In the genomic region with DNA sequence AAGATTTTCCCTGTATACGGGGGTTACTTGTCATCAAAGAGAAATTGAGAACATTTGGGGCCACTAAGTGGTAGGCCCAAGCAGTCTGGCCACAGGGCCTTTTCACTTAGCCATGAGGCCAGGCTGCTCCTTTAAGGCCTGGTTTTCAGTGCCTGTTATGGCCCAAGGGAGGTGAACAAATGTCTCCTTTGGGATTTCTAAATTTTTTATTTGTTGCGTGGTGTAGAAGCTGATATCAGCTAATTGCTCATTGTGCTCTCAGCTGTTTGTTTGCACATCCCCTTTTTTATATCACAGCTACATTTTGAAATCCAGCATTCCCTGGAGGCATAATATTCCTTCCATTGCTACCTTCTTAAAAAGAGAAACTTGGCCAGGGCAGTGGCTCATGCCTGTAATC, we compare ENCODE assay signal across 22 cellular contexts. TPM values are rescaled to one million over a fixed set of nuclear protein-coding genes. Genes with fewer than 3 reads are reported as not detected.
A peak's percentile ranks its signal among the peaks of the same experiment; 100 is the strongest.
DNase-seq lines count a peak whose midpoint lies in the region; ATAC-seq and TF ChIP-seq lines count a peak whose summit lies in the region.
"Had no signal": no experiment of that assay in that cellular context is flagged by ENCODE, and none has a peak within 500 bp of the region (broad histone marks: within the 10 kb centered on the region; RNA-seq: fewer than 3 reads in every experiment).

No MANE protein-coding gene starts in this region.

- intact Hi-C loops in ascending aorta (cut with DNase I), result loop anchor here (10.0 kb wide), 1 partner anchor 518 kb away; no protein-coding TSS in a partner anchor

- peaks cover 0 to 31% of the 10 kb centered on the region in 2 donors for H3K4me1 ChIP-seq in ascending aorta
- H3K4me1 ChIP-seq in neutrophil (ENCODE audit: control insufficient read depth in 1 of 2, insufficient read depth in 1 of 2, low read depth in 1 of 2, low read length in 1 of 2), result peaks cover 27 to 39% of the 10 kb centered on the region in 2 experiments
- H3K4me1 ChIP-seq: Peyer's patch had no signal

- H3K27ac ChIP-seq in C4-2B (peak overlapping the region; percentile 48), HL-60 (replicated peaks) (peak overlapping the region; percentile 78), ascending aorta (peak overlapping the region; percentile 61 to 67), neutrophil (peak overlapping the region; percentile 87)
- H3K27ac ChIP-seq: Peyer's patch had no signal

- peaks cover 40% of the 10 kb centered on the region for H3K4me1 Mint-ChIP-seq in osteocyte (ENCODE audit: unreplicated experiment)

- no peak for ATAC-seq in HG02885 (IDR thresholded peaks at IDR 0.05; ENCODE audit: poor library complexity, unreplicated experiment)

- no peak overlapping the region for H3K4me3 ChIP-seq in HL-60 (replicated peaks; ENCODE audit: insufficient read depth, low read length)
- no peak overlapping the region for H3K4me3 ChIP-seq in ascending aorta
- H3K4me3 ChIP-seq in neutrophil (ENCODE audit: low read depth in 1 of 2, low read length in 1 of 2), result no peak overlapping the region
- H3K4me3 ChIP-seq: BLaER1 treated with 17β-estradiol and CSF1 and Interleukin-3, amounts not matched to agents 10 nM and 100 nM; Peyer's patch had no signal

- no peak for TF ChIP-seq CTCF in C4-2B (conservative IDR thresholded peaks at IDR 0.05)
- TF ChIP-seq CTCF in HL-60 (IDR thresholded peaks at IDR 0.05; ENCODE audit: insufficient read depth, low read length), result no peak
- no peak for TF ChIP-seq CTCF in ascending aorta (IDR thresholded peaks at IDR 0.05)
- TF ChIP-seq CTCF in neutrophil (IDR thresholded peaks at IDR 0.05), result no peak
- no peak for TF ChIP-seq CTCF in osteocyte (IDR thresholded peaks at IDR 0.05)

- H3K27me3 Mint-ChIP-seq in osteocyte (ENCODE audit: unreplicated experiment), result no peaks in the 10 kb centered on the region

- no peak overlapping the region for H3K27ac Mint-ChIP-seq in osteocyte (ENCODE audit: unreplicated experiment)

- peaks cover 11 to 25% of the 10 kb centered on the region in 2 donors for H3K36me3 ChIP-seq in ascending aorta
- peaks cover 46% of the 10 kb centered on the region for H3K36me3 ChIP-seq in neutrophil

- no peaks in the 10 kb centered on the region for H3K9me3 Mint-ChIP-seq in osteocyte (ENCODE audit: unreplicated experiment)

- H3K36me3 Mint-ChIP-seq in osteocyte (ENCODE audit: unreplicated experiment), result peaks cover 28% of the 10 kb centered on the region

- no peak for DNase-seq in HL-60 (ENCODE audit: low read depth in 1 of 2, low spot score in 1 of 2)
- peak in 1 of 2 donors; percentile 27 for DNase-seq in ascending aorta (ENCODE audit: low spot score in 2 of 2)
- no peak for DNase-seq in RPMI8226
- DNase-seq in NCI-H2171 (lab: John Stamatoyannopoulos, UW), result no peak
- DNase-seq in osteocyte (ENCODE audit: extremely low spot score, unreplicated experiment), result no peak
- DNase-seq: DMS79 treated with DMSO at 0.1 percent for 48 hours; KG1; NCI-H1417 treated with DMSO at 0.1 percent for 48 hours; NCI-H2029; NCI-H2171 treated with DMSO at 0.1 percent for 48 hours; NCI-H446; NCI-H526 treated with DMSO at 0.1 percent for 48 hours; NK-92 treated with Interleukin-12 subunit alpha and Interleukin-12 subunit beta, amount 100 ng/mL, for 24 hours; Peyer's patch; SHP77; SK-N-SH had no signal

- H3K9me3 ChIP-seq in ascending aorta (no peaks in the 10 kb centered on the region), neutrophil (no peaks in the 10 kb centered on the region)
- H3K9me3 ChIP-seq: BLaER1 treated with 17β-estradiol and CSF1 and Interleukin-3, amounts not matched to agents 10 nM and 100 nM; Peyer's patch; SK-N-SH had no signal

- H3K27me3 ChIP-seq in HL-60 (ENCODE audit: insufficient read depth, poor library complexity, severe bottlenecking), result no peaks in the 10 kb centered on the region
- H3K27me3 ChIP-seq in ascending aorta, result no peaks in the 10 kb centered on the region
- no peaks in the 10 kb centered on the region for H3K27me3 ChIP-seq in neutrophil
- H3K27me3 ChIP-seq: BLaER1 treated with 17β-estradiol and CSF1 and Interleukin-3, amounts not matched to agents 10 nM and 100 nM; Peyer's patch had no signal

- H3K4me3 Mint-ChIP-seq in osteocyte (ENCODE audit: unreplicated experiment), result no peak overlapping the region

RNA-seq across cellular contexts. Expression of a gene that starts 48.5 kb away (rescaled TPM):
- total RNA-seq in ascending aorta, result not detected
- not detected in 2 replicates for total RNA-seq in osteocyte
- total RNA-seq: H1, HT-29, Peyer's patch had no signal
